1 cellular context compared by ENCODE assay signal in the genomic region with DNA sequence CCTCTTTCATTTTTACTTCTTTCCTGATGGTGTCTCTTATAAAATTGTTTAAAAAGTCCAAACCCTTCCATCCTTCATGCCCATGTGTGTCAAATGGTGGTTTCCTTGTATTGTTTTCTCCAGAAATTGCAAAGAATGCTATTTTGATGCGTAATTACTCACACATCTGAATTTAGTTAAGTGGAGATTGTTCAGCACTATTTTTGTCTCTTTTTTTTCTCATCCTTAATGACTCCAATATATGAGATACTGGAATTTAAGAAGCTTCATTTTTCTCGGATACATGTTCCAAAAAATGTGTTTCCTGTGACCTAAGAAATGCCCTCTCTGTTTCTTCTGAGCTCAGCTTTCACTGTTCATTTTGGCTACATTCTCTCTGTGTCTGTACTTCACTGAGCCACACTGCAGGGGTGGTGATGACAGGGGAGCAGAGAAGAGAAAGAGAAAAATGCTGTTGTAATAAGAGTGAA.
TF ChIP-seq lines count a peak whose summit lies in the region.

No MANE protein-coding gene starts in this region.

TF ChIP-seq in SK-N-SH, 30 proteins besides CTCF, POLR2A, EP300 and RAD21 (continued from another document):
- TF ChIP-seq PBX3 (IDR thresholded peaks at IDR 0.05) (no peak), TCF12 (IDR thresholded peaks at IDR 0.05) (no peak)
